Comparison of ENCODE assay signal across 19 cellular contexts in the genomic region with DNA sequence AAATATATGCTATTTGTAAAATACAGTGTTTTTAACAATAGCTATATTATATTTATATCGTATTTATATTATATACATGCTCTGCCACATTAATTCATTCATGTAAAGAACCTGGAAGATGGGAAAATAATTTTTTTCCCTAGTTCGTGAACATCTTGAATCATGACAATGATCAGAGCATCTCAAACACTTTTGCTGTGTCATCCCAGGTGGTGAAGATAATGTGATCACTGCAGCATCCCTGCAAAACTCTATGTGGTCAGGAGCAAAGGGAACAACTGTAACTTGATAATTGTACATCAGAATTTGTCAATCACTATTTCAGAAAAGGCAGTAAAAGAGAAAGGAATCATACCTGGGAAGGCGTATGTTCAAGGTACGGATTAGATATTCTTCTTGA.
"Had no signal": no experiment of that assay in that cellular context is flagged by ENCODE, and none has a peak within 500 bp of the region (broad histone marks: within the 10 kb centered on the region; RNA-seq: fewer than 3 reads in every experiment).

No MANE protein-coding gene starts in this region.

- FAIRE-seq: HepG2 had no signal

- DNase-seq: IMR-90, Kasumi-1, MM.1S, NCI-H1092 treated with DMSO at 0.1 percent for 48 hours, NCI-H1436, NCI-H187, NCI-H2029, NCI-H2081 treated with DMSO at 0.1 percent for 48 hours, NCI-H345, NCI-H446 treated with DMSO at 0.1 percent for 48 hours, NCI-H526, PC-3, SHP77, T-helper 1 cell had no signal

- ATAC-seq: HepG2, Panc1, PC-3, SK-N-SH treated with all-trans-retinoic acid at 6 μM for 48 hours had no signal

- H3K9ac ChIP-seq: KMS-11 had no signal

- H3K27ac ChIP-seq: KMS-11, RWPE1 had no signal

- H3K4me2 ChIP-seq: KMS-11 had no signal
